ENCODE assay signal across 8 cellular contexts in the genomic region with DNA sequence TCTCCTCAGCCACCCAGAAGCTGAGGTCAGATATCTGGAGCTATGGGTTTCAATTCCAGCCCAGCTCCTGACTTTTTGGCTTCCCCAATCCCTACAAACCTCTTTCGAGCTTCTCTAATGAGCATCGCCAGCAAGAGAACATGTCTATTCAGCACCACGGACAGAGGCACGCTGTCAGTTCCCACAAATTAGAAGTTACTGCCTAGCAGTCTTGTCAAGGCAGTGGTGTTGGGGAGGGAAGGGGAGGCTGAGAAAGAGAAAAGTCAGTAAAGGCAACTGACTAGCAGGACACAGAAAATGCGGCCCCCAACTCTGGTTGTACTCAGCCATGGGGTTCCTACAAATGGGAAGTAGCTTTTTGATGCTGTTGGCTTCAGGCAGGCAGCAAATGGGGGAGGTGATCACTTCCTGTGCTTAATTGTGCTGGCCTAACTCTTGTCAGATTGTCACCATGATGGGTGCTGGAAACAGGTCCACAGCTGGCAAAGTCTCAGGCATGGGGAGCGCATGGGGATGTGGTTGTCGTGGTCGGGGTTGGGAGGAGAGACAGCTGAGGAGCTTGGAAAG.
DNase-seq lines count a peak whose midpoint lies in the region; ATAC-seq and TF ChIP-seq lines count a peak whose summit lies in the region.

No MANE protein-coding gene starts in this region.

- H3F3A ChIP-seq in neural cell (ENCODE audit: insufficient read depth, low read length, poor library complexity, severe bottlenecking), result no peaks in the 10 kb centered on the region

- no peaks in the 10 kb centered on the region for H4K20me1 ChIP-seq in neural cell (ENCODE audit: insufficient read depth)

- H3K27ac ChIP-seq in brain microvascular endothelial cell (no peak overlapping the region), neural cell (ENCODE audit: low read length) (no peak overlapping the region)

- H3K79me2 ChIP-seq in neural cell (replicated peaks; ENCODE audit: insufficient read depth, low read length), result no peaks in the 10 kb centered on the region

- in situ Hi-C loops in brain microvascular endothelial cell (cut with HindIII; ENCODE audit: low pct_ligation_motif_present, low sequenced_read_pairs), result no loop called here

- no peak overlapping the region for H2AFZ ChIP-seq in neural cell (ENCODE audit: low read depth, low read length)

- TF ChIP-seq CTCF in GM12865 (IDR thresholded peaks at IDR 0.05; ENCODE audit: insufficient read depth, low read depth, low read length, missing control alignments), result no peak
- no peak for TF ChIP-seq CTCF in brain microvascular endothelial cell (IDR thresholded peaks at IDR 0.05; ENCODE audit: low read depth, low read length, missing control alignments)
- no peak for TF ChIP-seq CTCF in neural cell (IDR thresholded peaks at IDR 0.05; ENCODE audit: poor library complexity, severe bottlenecking)

- no peak overlapping the region for H3K9ac ChIP-seq in neural cell (ENCODE audit: low read length)

- H3K4me3 ChIP-seq in GM12865 (ENCODE audit: low read depth, low read length) (no peak overlapping the region), MG63 (no peak overlapping the region), brain microvascular endothelial cell (ENCODE audit: low read depth, low read length) (no peak overlapping the region), neural cell (ENCODE audit: low read length) (no peak overlapping the region)

- H3K9me3 ChIP-seq in MG63 (no peaks in the 10 kb centered on the region), neural cell (ENCODE audit: low read length) (no peaks in the 10 kb centered on the region)

- no peak overlapping the region for H3K4me2 ChIP-seq in neural cell (ENCODE audit: low read length)

- DNase-seq in GM12865 (ENCODE audit: low read depth), result peak; percentile 59
- DNase-seq in MG63, result peak; percentile 33
- peak; percentile 53 for DNase-seq in brain microvascular endothelial cell
- no peak for DNase-seq in SHP77 (lab: John Stamatoyannopoulos, UW)
- DNase-seq in cortex of kidney (lab: John Stamatoyannopoulos, UW), result no peak
- no peak for DNase-seq in NCI-H1930 (lab: John Stamatoyannopoulos, UW)

- no peak for ATAC-seq in GM19351 (IDR thresholded peaks at IDR 0.05; ENCODE audit: unreplicated experiment)

- no peaks in the 10 kb centered on the region for H3K9me2 ChIP-seq in neural cell (ENCODE audit: insufficient read depth, low read length)

- H3K27me3 ChIP-seq in MG63 (no peaks in the 10 kb centered on the region), brain microvascular endothelial cell (replicated peaks) (no peaks in the 10 kb centered on the region), neural cell (ENCODE audit: insufficient read depth, low read depth, low read length) (no peaks in the 10 kb centered on the region)

- H3K36me3 ChIP-seq in MG63 (no peaks in the 10 kb centered on the region), brain microvascular endothelial cell (replicated peaks) (no peaks in the 10 kb centered on the region), neural cell (ENCODE audit: insufficient read depth, low read length) (no peaks in the 10 kb centered on the region)

- no peak for TF ChIP-seq RAD21 in neural cell (conservative IDR thresholded peaks at IDR 0.05)

- TF ChIP-seq EP300 in neural cell (conservative IDR thresholded peaks at IDR 0.05; ENCODE audit: poor library complexity, severe bottlenecking), result no peak

TF ChIP-seq in neural cell, 6 proteins besides CTCF, POLR2A, EP300 and RAD21:
- TF ChIP-seq POLR2AphosphoS5 (IDR thresholded peaks at IDR 0.05), result no peak
- no peak for TF ChIP-seq SMC3 (conservative IDR thresholded peaks at IDR 0.05; ENCODE audit: poor library complexity)
- peak; percentile 92 for TF ChIP-seq REST (IDR thresholded peaks at IDR 0.05; ENCODE audit: borderline replicate concordance)
- TF ChIP-seq EZH2 (IDR thresholded peaks at IDR 0.05; ENCODE audit: borderline replicate concordance, insufficient read depth, low read length, poor library complexity, severe bottlenecking), result no peak
- no peak for TF ChIP-seq TAF1 (IDR thresholded peaks at IDR 0.05; ENCODE audit: low read depth)

Comparison
In these comparisons a context has a peak if more than half of its experiments do, and no peak if none do; other contexts are left out.
1. DNase-seq: peak in GM12865 (single experiment), MG63 (single experiment) and brain microvascular endothelial cell (single experiment); none in SHP77 (0 of 2), cortex of kidney (single experiment) and NCI-H1930 (0 of 2).